Comparison of ENCODE assay signal across 26 cellular contexts in the genomic region with DNA sequence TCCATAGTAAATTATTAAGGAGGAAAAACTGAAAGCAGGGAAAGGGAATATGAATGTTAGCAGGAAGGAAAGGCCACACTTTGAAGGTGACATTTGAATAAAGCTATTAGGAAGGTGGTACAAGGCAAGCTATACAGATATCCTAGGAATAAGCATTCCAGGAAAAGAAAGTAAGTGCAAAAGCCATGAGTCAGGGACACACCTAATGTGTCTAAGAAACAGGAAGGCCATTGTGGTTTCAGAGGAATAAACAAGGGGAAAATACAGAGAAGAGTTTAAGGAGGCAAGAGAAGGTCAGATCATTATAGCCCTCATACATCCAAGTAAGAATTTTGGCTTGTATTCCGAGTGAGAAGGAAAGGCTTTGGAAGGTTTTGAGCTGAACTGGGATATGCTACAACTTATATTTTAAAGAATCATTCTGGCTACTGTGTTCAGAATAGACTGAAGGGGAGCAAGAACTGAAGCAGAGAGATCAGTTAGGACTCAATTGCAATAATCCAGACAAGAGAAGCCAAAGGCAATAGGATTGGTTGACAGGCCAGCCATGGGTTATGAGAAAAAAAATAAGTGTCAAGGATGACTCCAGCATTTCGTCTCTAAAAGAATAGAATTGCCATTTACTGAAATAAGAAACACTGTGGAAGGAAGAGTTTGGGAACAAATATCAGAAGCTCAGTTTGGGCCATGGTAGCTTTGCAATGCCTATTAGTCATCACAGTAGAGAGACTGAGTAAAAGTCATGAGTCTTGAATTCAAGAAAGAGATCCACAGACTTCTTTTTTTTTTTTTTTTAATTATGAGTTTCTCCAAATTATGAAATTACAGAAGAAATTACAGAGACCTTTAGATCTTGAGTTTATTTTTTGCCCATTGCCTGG. TPM values are rescaled to one million over a fixed set of nuclear protein-coding genes. Genes with fewer than 3 reads are reported as not detected.
A peak's percentile ranks its signal among the peaks of the same experiment; 100 is the strongest.
DNase-seq lines count a peak whose midpoint lies in the region; ATAC-seq, FAIRE-seq and TF ChIP-seq lines count a peak whose summit lies in the region.
"Had no signal": no experiment of that assay in that cellular context is flagged by ENCODE, and none has a peak within 500 bp of the region (broad histone marks: within the 10 kb centered on the region; RNA-seq: fewer than 3 reads in every experiment).

No MANE protein-coding gene starts in this region.

- no peak for TF ChIP-seq POLR2A in esophagus squamous epithelium (IDR thresholded peaks at IDR 0.05)

- WGBS in esophagus squamous epithelium, 2 donors = 72 to 83% methylated on average over 2 of the region's 2 CpGs

- H3K36me3 Mint-ChIP-seq in WTC11 = no peaks in the 10 kb centered on the region

- CTCF ChIA-PET in WTC11 (lab: Charles Lee) = interaction anchor here (0.8 kb wide), 1 partner anchor 12 kb away, joined by 3 read pairs; no protein-coding TSS in a partner anchor

- no peak for FAIRE-seq in frontal cortex (lab: Jason Lieb, UNC)
- FAIRE-seq: A204.1 had no signal

- no peaks in the 10 kb centered on the region for H3K27me3 Mint-ChIP-seq in WTC11 (ENCODE audit: low read depth)

- H3K9me3 Mint-ChIP-seq in WTC11 = no peaks in the 10 kb centered on the region
- H3K9me3 Mint-ChIP-seq: neural crest cell had no signal

- peak; percentile 76 for DNase-seq in A172 (ENCODE audit: low spot score)
- peak; percentile 47 for DNase-seq in LHCN-M2 (ENCODE audit: low read depth)
- no peak for DNase-seq in WTC11 (ENCODE audit: low spot score)
- peak; percentile 14 for DNase-seq in foreskin melanocyte
- no peak for DNase-seq in esophagus squamous epithelium (lab: John Stamatoyannopoulos, UW)
- DNase-seq in stimulated activated CD8-positive, alpha-beta memory T cell treated with anti-CD3 and anti-CD28 coated beads, Interleukin-4, amount 100 ng/mL, for 48 hours = no peak
- DNase-seq in frontal cortex (ENCODE audit: low spot score in 2 of 2) = no peak
- DNase-seq: activated CD4-positive, alpha-beta T cell treated with anti-CD3 and anti-CD28 coated beads for 48 hours; activated CD8-positive, alpha-beta memory T cell treated with anti-CD3 and anti-CD28 coated beads, Interleukin-2, amount 50 U/mL, for 4 hours; activated effector memory CD4-positive, alpha-beta T cell treated with anti-CD3 and anti-CD28 coated beads, Interleukin-2, amount 50 U/mL, for 16 hours; cerebellar nuclear complex; effector CD8-positive, alpha-beta T cell; hippocampal formation; IMR-90; kidney glomerular epithelial cell; NCI-H187; NCI-H446; NK-92 treated with Interleukin-12 subunit alpha and Interleukin-12 subunit beta, amount 100 ng/mL, for 24 hours; psoas muscle had no signal

- no peak overlapping the region for H3K27ac ChIP-seq in esophagus squamous epithelium
- H3K27ac ChIP-seq: BLaER1, psoas muscle had no signal

- H3K4me1 ChIP-seq in esophagus squamous epithelium = no peaks in the 10 kb centered on the region
- H3K4me1 ChIP-seq: BLaER1, psoas muscle had no signal

- H3K27ac Mint-ChIP-seq in WTC11 = no peak overlapping the region

- no peaks in the 10 kb centered on the region for H3K36me3 ChIP-seq in esophagus squamous epithelium
- H3K36me3 ChIP-seq: BLaER1, HAP-1 had no signal

- no peak overlapping the region for H3K4me3 Mint-ChIP-seq in WTC11
- H3K4me3 Mint-ChIP-seq: neural crest cell had no signal

- ATAC-seq in WTC11 (0 out of 2 replicates have a peak, but pooled peaks have one; percentile 28), HG03159 (IDR thresholded peaks at IDR 0.05; ENCODE audit: unreplicated experiment) (no peak)
- ATAC-seq: psoas muscle had no signal

- intact Hi-C loops in esophagus squamous epithelium (cut with DNase I) = no loop called here

- H3K27me3 ChIP-seq in esophagus squamous epithelium = no peaks in the 10 kb centered on the region
- H3K27me3 ChIP-seq: BLaER1 had no signal

- no peak overlapping the region for H3K4me3 ChIP-seq in esophagus squamous epithelium
- H3K4me3 ChIP-seq: BLaER1, HAP-1, psoas muscle had no signal

- H3K4me1 Mint-ChIP-seq in WTC11 = peaks cover 21% of the 10 kb centered on the region
- H3K4me1 Mint-ChIP-seq: neural crest cell had no signal

- POLR2A ChIA-PET in WTC11 (lab: Charles Lee) = no interaction called here

- no peaks in the 10 kb centered on the region for H3K9me3 ChIP-seq in esophagus squamous epithelium
- H3K9me3 ChIP-seq: BLaER1, HAP-1, psoas muscle had no signal

- TF ChIP-seq CTCF in WTC11 (IDR thresholded peaks at IDR 0.05) (no peak), esophagus squamous epithelium (IDR thresholded peaks at IDR 0.05) (no peak)

TF ChIP-seq in WTC11, 78 proteins besides CTCF, POLR2A, EP300 and RAD21 (continues in another document):
- TF ChIP-seq GTF2I (CRISPR knock-in tag; conservative IDR thresholded peaks at IDR 0.05) (no peak), ZNF416 (CRISPR knock-in tag; IDR thresholded peaks at IDR 0.05) (no peak), NFE2L1 (CRISPR knock-in tag; IDR thresholded peaks at IDR 0.05) (no peak), ZNF263 (CRISPR knock-in tag; IDR thresholded peaks at IDR 0.05; ENCODE audit: low read depth) (no peak), SP1 (CRISPR knock-in tag; conservative IDR thresholded peaks at IDR 0.05) (no peak), EMX1 (CRISPR knock-in tag; IDR thresholded peaks at IDR 0.05) (no peak)
- TF ChIP-seq, protein P1, sequence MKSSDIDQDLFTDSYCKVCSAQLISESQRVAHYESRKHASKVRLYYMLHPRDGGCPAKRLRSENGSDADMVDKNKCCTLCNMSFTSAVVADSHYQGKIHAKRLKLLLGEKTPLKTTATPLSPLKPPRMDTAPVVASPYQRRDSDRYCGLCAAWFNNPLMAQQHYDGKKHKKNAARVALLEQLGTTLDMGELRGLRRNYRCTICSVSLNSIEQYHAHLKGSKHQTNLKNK (CRISPR knock-in tag; IDR thresholded peaks at IDR 0.05) = no peak
- TF ChIP-seq, protein P2, sequence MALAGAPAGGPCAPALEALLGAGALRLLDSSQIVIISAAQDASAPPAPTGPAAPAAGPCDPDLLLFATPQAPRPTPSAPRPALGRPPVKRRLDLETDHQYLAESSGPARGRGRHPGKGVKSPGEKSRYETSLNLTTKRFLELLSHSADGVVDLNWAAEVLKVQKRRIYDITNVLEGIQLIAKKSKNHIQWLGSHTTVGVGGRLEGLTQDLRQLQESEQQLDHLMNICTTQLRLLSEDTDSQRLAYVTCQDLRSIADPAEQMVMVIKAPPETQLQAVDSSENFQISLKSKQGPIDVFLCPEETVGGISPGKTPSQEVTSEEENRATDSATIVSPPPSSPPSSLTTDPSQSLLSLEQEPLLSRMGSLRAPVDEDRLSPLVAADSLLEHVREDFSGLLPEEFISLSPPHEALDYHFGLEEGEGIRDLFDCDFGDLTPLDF (CRISPR knock-in tag; IDR thresholded peaks at IDR 0.05) = no peak
- TF ChIP-seq, protein P3, sequence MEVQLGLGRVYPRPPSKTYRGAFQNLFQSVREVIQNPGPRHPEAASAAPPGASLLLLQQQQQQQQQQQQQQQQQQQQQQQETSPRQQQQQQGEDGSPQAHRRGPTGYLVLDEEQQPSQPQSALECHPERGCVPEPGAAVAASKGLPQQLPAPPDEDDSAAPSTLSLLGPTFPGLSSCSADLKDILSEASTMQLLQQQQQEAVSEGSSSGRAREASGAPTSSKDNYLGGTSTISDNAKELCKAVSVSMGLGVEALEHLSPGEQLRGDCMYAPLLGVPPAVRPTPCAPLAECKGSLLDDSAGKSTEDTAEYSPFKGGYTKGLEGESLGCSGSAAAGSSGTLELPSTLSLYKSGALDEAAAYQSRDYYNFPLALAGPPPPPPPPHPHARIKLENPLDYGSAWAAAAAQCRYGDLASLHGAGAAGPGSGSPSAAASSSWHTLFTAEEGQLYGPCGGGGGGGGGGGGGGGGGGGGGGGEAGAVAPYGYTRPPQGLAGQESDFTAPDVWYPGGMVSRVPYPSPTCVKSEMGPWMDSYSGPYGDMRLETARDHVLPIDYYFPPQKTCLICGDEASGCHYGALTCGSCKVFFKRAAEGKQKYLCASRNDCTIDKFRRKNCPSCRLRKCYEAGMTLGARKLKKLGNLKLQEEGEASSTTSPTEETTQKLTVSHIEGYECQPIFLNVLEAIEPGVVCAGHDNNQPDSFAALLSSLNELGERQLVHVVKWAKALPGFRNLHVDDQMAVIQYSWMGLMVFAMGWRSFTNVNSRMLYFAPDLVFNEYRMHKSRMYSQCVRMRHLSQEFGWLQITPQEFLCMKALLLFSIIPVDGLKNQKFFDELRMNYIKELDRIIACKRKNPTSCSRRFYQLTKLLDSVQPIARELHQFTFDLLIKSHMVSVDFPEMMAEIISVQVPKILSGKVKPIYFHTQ (CRISPR knock-in tag; IDR thresholded peaks at IDR 0.05) = no peak
- TF ChIP-seq, protein P4, sequence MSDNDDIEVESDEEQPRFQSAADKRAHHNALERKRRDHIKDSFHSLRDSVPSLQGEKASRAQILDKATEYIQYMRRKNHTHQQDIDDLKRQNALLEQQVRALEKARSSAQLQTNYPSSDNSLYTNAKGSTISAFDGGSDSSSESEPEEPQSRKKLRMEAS (CRISPR knock-in tag; IDR thresholded peaks at IDR 0.05) = no peak
- TF ChIP-seq, protein P5, sequence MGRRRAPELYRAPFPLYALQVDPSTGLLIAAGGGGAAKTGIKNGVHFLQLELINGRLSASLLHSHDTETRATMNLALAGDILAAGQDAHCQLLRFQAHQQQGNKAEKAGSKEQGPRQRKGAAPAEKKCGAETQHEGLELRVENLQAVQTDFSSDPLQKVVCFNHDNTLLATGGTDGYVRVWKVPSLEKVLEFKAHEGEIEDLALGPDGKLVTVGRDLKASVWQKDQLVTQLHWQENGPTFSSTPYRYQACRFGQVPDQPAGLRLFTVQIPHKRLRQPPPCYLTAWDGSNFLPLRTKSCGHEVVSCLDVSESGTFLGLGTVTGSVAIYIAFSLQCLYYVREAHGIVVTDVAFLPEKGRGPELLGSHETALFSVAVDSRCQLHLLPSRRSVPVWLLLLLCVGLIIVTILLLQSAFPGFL (CRISPR knock-in tag; IDR thresholded peaks at IDR 0.05; ENCODE audit: borderline replicate concordance) = no peak

RNA-seq across cellular contexts. Expression of a gene that starts 11.3 kb away (rescaled TPM):
- total RNA-seq in A172 (2014; rRNA removed; shearing (Covaris generic)) = 0.17 TPM in 1 of 2 replicates, not detected in the other
- total RNA-seq in LHCN-M2 (2014; rRNA removed) (under 0.01 TPM in 1 of 2 replicates, not detected in the other), WTC11 (2021) (0.26 to 0.37 TPM (median 0.30 TPM) in 3 replicates), esophagus squamous epithelium (under 1 TPM; 0.04 to 0.53 (median 0.26) TPM), frontal cortex (0.82 TPM)
- polyA plus RNA-seq in LHCN-M2 (2012) = not detected
- total RNA-seq: IMR-90, subcutaneous adipose tissue had no signal
- polyA plus RNA-seq: IMR-90, urinary bladder had no signal

RNA-seq across cellular contexts. Expression of a gene that starts 33.5 kb away (rescaled TPM):
- not detected in 2 replicates for total RNA-seq in A172 (2014; rRNA removed; shearing (Covaris generic))
- 0.98 and 2.4 TPM in 2 replicates for total RNA-seq in LHCN-M2 (2014; rRNA removed)
- polyA plus RNA-seq in LHCN-M2 (2012) = 2.6 TPM
- total RNA-seq in WTC11 (2021) = 78.4 to 83.6 TPM (median 82.4 TPM) in 3 replicates
- total RNA-seq in esophagus squamous epithelium = 10 to 100 TPM; 39.1 to 88.3 (median 51.0) TPM
- 24.5 TPM for total RNA-seq in frontal cortex
- total RNA-seq: subcutaneous adipose tissue had no signal

Comparison
In these comparisons a context has a peak if more than half of its experiments do, and no peak if none do; other contexts are left out.
1. DNase-seq: peak in A172 (single experiment), LHCN-M2 (single experiment) and foreskin melanocyte (single experiment); none in WTC11 (single experiment), esophagus squamous epithelium (single experiment), stimulated activated CD8-positive, alpha-beta memory T cell treated with anti-CD3 and anti-CD28 coated beads, Interleukin-4, amount 100 ng/mL, for 48 hours (single experiment) and frontal cortex (0 of 2).